In the genomic region with DNA sequence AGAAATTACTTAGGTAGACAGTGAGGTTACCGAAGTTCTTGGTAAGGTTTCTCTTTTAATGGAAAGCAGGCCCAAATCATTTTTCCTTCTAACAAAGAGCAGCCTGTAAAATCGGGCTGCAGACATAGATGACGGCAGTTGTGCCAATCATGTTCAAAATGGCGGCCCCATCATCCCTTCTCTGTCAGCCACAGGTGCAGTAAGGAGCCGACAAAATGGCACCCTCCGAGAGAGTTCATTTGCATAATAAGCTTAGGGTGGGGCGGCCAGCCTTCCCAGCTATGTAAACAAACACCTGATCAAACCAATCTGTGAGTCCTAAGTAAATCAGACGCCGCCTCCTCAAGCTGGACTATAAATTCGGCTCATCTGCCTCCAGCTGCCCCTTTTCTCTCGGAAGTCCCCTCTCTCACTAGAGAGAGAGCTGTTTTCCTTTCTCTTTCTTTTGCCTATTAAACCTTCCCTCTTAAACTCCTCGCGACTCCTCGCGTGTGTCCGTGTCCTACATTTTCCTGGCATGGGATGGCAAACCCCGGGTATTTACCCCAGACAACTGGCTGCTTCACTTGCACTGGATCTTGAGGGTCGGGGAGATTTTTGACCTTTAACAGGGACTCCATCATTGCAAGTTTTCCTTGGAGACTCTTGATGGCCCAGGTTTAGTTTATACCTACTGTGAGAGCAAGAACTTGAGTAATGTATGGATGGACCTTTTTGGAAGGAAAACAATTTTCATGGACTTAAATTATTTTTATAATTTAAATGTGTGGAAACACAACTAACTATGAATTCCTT, we compare ENCODE assay signal across 11 cellular contexts. TPM values are rescaled to one million over a fixed set of nuclear protein-coding genes. Genes with fewer than 3 reads are reported as not detected.
A peak's percentile ranks its signal among the peaks of the same experiment; 100 is the strongest.
DNase-seq lines count a peak whose midpoint lies in the region; ATAC-seq and TF ChIP-seq lines count a peak whose summit lies in the region.
"Had no signal": no experiment of that assay in that cellular context is flagged by ENCODE, and none has a peak within 500 bp of the region (broad histone marks: within the 10 kb centered on the region; RNA-seq: fewer than 3 reads in every experiment).

No MANE protein-coding gene starts in this region.

- peaks cover 7% of the 10 kb centered on the region for H3K9me3 Mint-ChIP-seq in glutamatergic neuron (ENCODE audit: unreplicated experiment)
- H3K9me3 Mint-ChIP-seq in WTC11, result peaks cover 40% of the 10 kb centered on the region

- no peak overlapping the region for H3K4me2 ChIP-seq in SK-N-SH

- 86% methylated on average over 15 of the region's 18 CpGs for WGBS in SK-N-SH (ENCODE audit: low lambda C conversion rate)
- 96% methylated on average over 18 of the region's 18 CpGs for WGBS in thymus

- H3K27ac Mint-ChIP-seq in glutamatergic neuron (ENCODE audit: unreplicated experiment), result no peak overlapping the region
- H3K27ac Mint-ChIP-seq in WTC11, result no peak overlapping the region

- H3K27ac ChIP-seq in SK-N-SH (ENCODE audit: low read depth in 2 of 2, low read length in 1 of 2), result peak overlapping the region; percentile 40 to 87; a peak in 3 of 4 replicates
- peak overlapping the region; percentile 36 for H3K27ac ChIP-seq in thymus (ENCODE audit: low read depth)

- POLR2A ChIA-PET in SK-N-SH (lab: Yijun Ruan, JAX) (no interaction called here), WTC11 (lab: Charles Lee) (no interaction called here)

- H3K4me1 ChIP-seq in SK-N-SH (ENCODE audit: control insufficient read depth in 1 of 2, insufficient read depth in 2 of 2, low read depth in 1 of 2, low read length in 1 of 2) (peaks cover 4 to 17% of the 10 kb centered on the region in 2 experiments; a peak in 2 of 4 replicates), thymus (ENCODE audit: control insufficient read depth, insufficient read depth, low read length) (peaks cover 9% of the 10 kb centered on the region)

- H3K9me2 ChIP-seq in SK-N-SH, result no peaks in the 10 kb centered on the region

- H3K4me3 ChIP-seq in SK-N-SH (ENCODE audit: low read depth in 2 of 2, low read length in 1 of 2), result no peak overlapping the region
- H3K4me3 ChIP-seq in thymus (ENCODE audit: low read length), result no peak overlapping the region

- peak overlapping the region; percentile 63; the same call in 1 of the 2 replicates for H2AFZ ChIP-seq in SK-N-SH (ENCODE audit: low read depth)

- ATAC-seq in SK-N-SH treated with all-trans-retinoic acid at 6 μM for 48 hours, result no peak
- no peak for ATAC-seq in WTC11
- ATAC-seq in HG02759 (IDR thresholded peaks at IDR 0.05; ENCODE audit: unreplicated experiment), result no peak

- no peak for TF ChIP-seq RAD21 in SK-N-SH (IDR thresholded peaks at IDR 0.05; ENCODE audit: low read length)

- CTCF ChIA-PET in SK-N-SH (lab: Yijun Ruan, JAX), result interaction anchor here (0.7 to 1.6 kb wide), 4 partner anchors 20 to 212 kb away, joined by 3 to 6 read pairs (median 4); no protein-coding TSS in a partner anchor
- CTCF ChIA-PET in WTC11 (lab: Charles Lee), result interaction anchor here (0.9 to 13.3 kb wide), 3 partner anchors 32 to 47 kb away, joined by 3 to 164 read pairs (median 11); no protein-coding TSS in a partner anchor

- H3K9me3 ChIP-seq in SK-N-SH (0 out of 2 replicates have a peak, but pooled peaks cover 6% of the 10 kb centered on the region), thymus (ENCODE audit: control insufficient read depth) (peaks cover 3% of the 10 kb centered on the region)

- no peak for TF ChIP-seq EP300 in SK-N-SH (IDR thresholded peaks at IDR 0.05; ENCODE audit: borderline replicate concordance in 1 of 2, low read depth in 1 of 2, low read length in 1 of 2)

- H3K27me3 ChIP-seq in SK-N-SH (ENCODE audit: insufficient read depth) (no peaks in the 10 kb centered on the region), thymus (ENCODE audit: control insufficient read depth, insufficient read depth) (no peaks in the 10 kb centered on the region)

- no peak for DNase-seq in SK-N-SH
- DNase-seq in RPMI7951 (ENCODE audit: low read depth), result peak; percentile 26
- no peak for DNase-seq in glutamatergic neuron
- no peak for DNase-seq in WTC11 (ENCODE audit: low spot score)
- no peak for DNase-seq in OCI-M2 (lab: John Stamatoyannopoulos, UW; ENCODE audit: unreplicated experiment)
- DNase-seq: stimulated activated CD4-positive, alpha-beta T cell treated with anti-CD3 and anti-CD28 coated beads, Interleukin-4, amount 100 ng/mL, for 24 hours; SW 1271 had no signal

- TF ChIP-seq CTCF in SK-N-SH (IDR thresholded peaks at IDR 0.05) (no peak), glutamatergic neuron (IDR thresholded peaks at IDR 0.05; ENCODE audit: partially characterized antibody, unreplicated experiment) (no peak), WTC11 (IDR thresholded peaks at IDR 0.05) (no peak)

- H3K36me3 ChIP-seq in SK-N-SH (replicated peaks in 1 of 2; ENCODE audit: control insufficient read depth in 1 of 2, insufficient read depth in 2 of 2, low read length in 1 of 2) (no peaks in the 10 kb centered on the region), thymus (ENCODE audit: control insufficient read depth, insufficient read depth) (peaks cover 5% of the 10 kb centered on the region)

- no peaks in the 10 kb centered on the region for H3K79me2 ChIP-seq in SK-N-SH (ENCODE audit: insufficient read depth)

- H3K9ac ChIP-seq in SK-N-SH, result peak overlapping the region; percentile 34; the same call in 1 of the 2 replicates

- H3K4me1 Mint-ChIP-seq in glutamatergic neuron (ENCODE audit: low read depth, unreplicated experiment), result peaks cover 6% of the 10 kb centered on the region
- peaks cover 42% of the 10 kb centered on the region for H3K4me1 Mint-ChIP-seq in WTC11

- H3K36me3 Mint-ChIP-seq in glutamatergic neuron (ENCODE audit: unreplicated experiment), result peaks cover 18% of the 10 kb centered on the region
- peaks cover 34% of the 10 kb centered on the region for H3K36me3 Mint-ChIP-seq in WTC11

- no peaks in the 10 kb centered on the region for H4K20me1 ChIP-seq in SK-N-SH (ENCODE audit: insufficient read depth)

- H3K4me3 Mint-ChIP-seq in glutamatergic neuron (ENCODE audit: unreplicated experiment), result peak overlapping the region; percentile 4
- H3K4me3 Mint-ChIP-seq in WTC11, result no peak overlapping the region
- H3K4me3 Mint-ChIP-seq: activated CD8-positive, alpha-beta T cell treated with anti-CD3 and anti-CD28 coated beads for 36 hours had no signal

- peaks cover 8% of the 10 kb centered on the region for H3F3A ChIP-seq in SK-N-SH (replicated peaks; ENCODE audit: insufficient read depth)

- H3K27me3 Mint-ChIP-seq in glutamatergic neuron (ENCODE audit: unreplicated experiment) (peaks cover 4% of the 10 kb centered on the region), WTC11 (ENCODE audit: low read depth) (peaks cover 13% of the 10 kb centered on the region)
- H3K27me3 Mint-ChIP-seq: activated CD8-positive, alpha-beta T cell treated with anti-CD3 and anti-CD28 coated beads for 36 hours had no signal

TF ChIP-seq in SK-N-SH, 30 proteins besides CTCF, POLR2A, EP300 and RAD21 (continues in another document):
- TF ChIP-seq SIN3A (IDR thresholded peaks at IDR 0.05; ENCODE audit: borderline replicate concordance, low read depth, low read length) (no peak), POLR2AphosphoS5 (IDR thresholded peaks at IDR 0.05; ENCODE audit: low read depth, low read length) (no peak), TEAD4 (IDR thresholded peaks at IDR 0.05; ENCODE audit: borderline replicate concordance, insufficient read depth) (no peak), YY1 (IDR thresholded peaks at IDR 0.05; ENCODE audit: low read depth) (no peak), RFX5 (IDR thresholded peaks at IDR 0.05; ENCODE audit: low read length) (no peak)

TF ChIP-seq in WTC11, 78 proteins besides CTCF, POLR2A, EP300 and RAD21 (continues in another document):
- no peak for TF ChIP-seq KAT7 (CRISPR knock-in tag; IDR thresholded peaks at IDR 0.05; ENCODE audit: borderline replicate concordance)
- TF ChIP-seq, protein P1, sequence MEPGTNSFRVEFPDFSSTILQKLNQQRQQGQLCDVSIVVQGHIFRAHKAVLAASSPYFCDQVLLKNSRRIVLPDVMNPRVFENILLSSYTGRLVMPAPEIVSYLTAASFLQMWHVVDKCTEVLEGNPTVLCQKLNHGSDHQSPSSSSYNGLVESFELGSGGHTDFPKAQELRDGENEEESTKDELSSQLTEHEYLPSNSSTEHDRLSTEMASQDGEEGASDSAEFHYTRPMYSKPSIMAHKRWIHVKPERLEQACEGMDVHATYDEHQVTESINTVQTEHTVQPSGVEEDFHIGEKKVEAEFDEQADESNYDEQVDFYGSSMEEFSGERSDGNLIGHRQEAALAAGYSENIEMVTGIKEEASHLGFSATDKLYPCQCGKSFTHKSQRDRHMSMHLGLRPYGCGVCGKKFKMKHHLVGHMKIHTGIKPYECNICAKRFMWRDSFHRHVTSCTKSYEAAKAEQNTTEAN (CRISPR knock-in tag; IDR thresholded peaks at IDR 0.05), result no peak

RNA-seq across cellular contexts. Expression of a gene that starts 8.9 kb away (rescaled TPM):
- polyA plus RNA-seq in SK-N-SH (2012; rRNA removed), result 40.2 and 52.8 TPM in 2 replicates
- polyA plus RNA-seq in SK-N-SH (2012; cell fraction: cytosol; rRNA removed), result 32.1 and 42.6 TPM in 2 replicates
- 82.7 and 101 TPM in 2 replicates for polyA plus RNA-seq in SK-N-SH (2012; cell fraction: nucleus; rRNA removed)
- 12.0 and 16.6 TPM in 2 replicates for total RNA-seq in RPMI7951 (2014; rRNA removed; shearing (Covaris generic))
- total RNA-seq in glutamatergic neuron (ENCODE audit: unreplicated experiment), result 120 TPM
- polyA plus RNA-seq in thymus, result 65.9 TPM
- total RNA-seq in WTC11 (2021), result 195 to 230 TPM (median 203 TPM) in 3 replicates

RNA-seq across cellular contexts. Expression of a gene that starts 32.6 kb away (rescaled TPM):
- polyA plus RNA-seq in SK-N-SH (2012; rRNA removed) (30.7 and 34.9 TPM in 2 replicates), thymus (35.4 TPM)
- 17.5 and 22.3 TPM in 2 replicates for polyA plus RNA-seq in SK-N-SH (2012; cell fraction: cytosol; rRNA removed)
- 116 and 138 TPM in 2 replicates for polyA plus RNA-seq in SK-N-SH (2012; cell fraction: nucleus; rRNA removed)
- total RNA-seq in RPMI7951 (2014; rRNA removed; shearing (Covaris generic)), result 12.4 and 14.6 TPM in 2 replicates
- total RNA-seq in glutamatergic neuron (ENCODE audit: unreplicated experiment) (67.2 TPM), WTC11 (2021) (46.2 to 49.7 TPM (median 49.2 TPM) in 3 replicates)

RNA-seq across cellular contexts. Expression of a gene that starts 38.6 kb away (rescaled TPM):
- polyA plus RNA-seq in SK-N-SH (2012; rRNA removed) (31.2 TPM in 2 replicates), thymus (40.4 TPM)
- 10.5 and 13.7 TPM in 2 replicates for polyA plus RNA-seq in SK-N-SH (2012; cell fraction: cytosol; rRNA removed)
- polyA plus RNA-seq in SK-N-SH (2012; cell fraction: nucleus; rRNA removed), result 139 and 142 TPM in 2 replicates
- 9.5 and 9.6 TPM in 2 replicates for total RNA-seq in RPMI7951 (2014; rRNA removed; shearing (Covaris generic))
- total RNA-seq in glutamatergic neuron (ENCODE audit: unreplicated experiment) (47.0 TPM), WTC11 (2021) (65.6 to 74.1 TPM (median 69.9 TPM) in 3 replicates)

RNA-seq across cellular contexts. Expression of a gene that starts 56.5 kb away (rescaled TPM):
- polyA plus RNA-seq in SK-N-SH (2012; rRNA removed) (not detected in 2 replicates), thymus (1.8 TPM)
- not detected in 2 replicates for polyA plus RNA-seq in SK-N-SH (2012; cell fraction: cytosol; rRNA removed)
- 0.09 TPM in 1 of 2 replicates, not detected in the other for polyA plus RNA-seq in SK-N-SH (2012; cell fraction: nucleus; rRNA removed)
- 0.24 TPM in 1 of 2 replicates, not detected in the other for total RNA-seq in RPMI7951 (2014; rRNA removed; shearing (Covaris generic))
- total RNA-seq in glutamatergic neuron (ENCODE audit: unreplicated experiment) (not detected), WTC11 (2021) (0.66 to 0.80 TPM in 2 of 3 replicates, not detected in the other)
- total RNA-seq: activated CD8-positive, alpha-beta T cell treated with anti-CD3 and anti-CD28 coated beads for 36 hours had no signal
